Comparison of ENCODE assay signal across 28 cellular contexts in the genomic region with DNA sequence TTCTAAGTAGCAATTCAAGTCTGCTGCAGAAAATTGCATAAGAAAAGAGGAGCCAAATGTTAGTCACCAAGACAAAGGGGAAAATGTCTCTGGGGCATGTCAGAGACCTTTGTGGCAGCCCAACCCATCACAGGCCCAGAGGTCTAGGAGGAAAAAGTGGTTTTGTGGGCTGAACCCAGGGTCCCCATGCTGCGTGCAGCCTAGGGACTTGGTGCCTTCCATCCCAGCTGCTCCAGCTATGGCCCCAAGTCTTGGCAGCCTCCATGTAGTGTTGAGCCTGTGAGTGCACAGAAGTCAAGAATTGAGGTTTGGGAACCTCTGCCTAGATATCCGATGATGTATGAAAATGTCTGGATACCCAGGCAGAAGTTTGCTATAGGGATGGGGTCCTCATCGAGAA.
"Had no signal": no experiment of that assay in that cellular context is flagged by ENCODE, and none has a peak within 500 bp of the region (broad histone marks: within the 10 kb centered on the region; RNA-seq: fewer than 3 reads in every experiment).

No MANE protein-coding gene starts in this region.

- H3K27ac Mint-ChIP-seq: stimulated activated effector memory CD8-positive, alpha-beta T cell treated with anti-CD3 and anti-CD28 coated beads, Interleukin-12 subunit alpha, Interleukin-12 subunit beta, amount 100 ng/mL, for 72 hours; stimulated activated memory B cell treated with anti-CD40 and anti-IgM and Interleukin-4, amounts not matched to agents 10 μg/mL and 1 μg/mL and 100 μg/mL, for 72 hours; stimulated activated naive B cell treated with anti-CD40 and anti-IgM and Interleukin-4, amounts not matched to agents 10 μg/mL and 1 μg/mL and 100 μg/mL, for 72 hours; stimulated activated naive CD8-positive, alpha-beta T cell treated with anti-CD3 and anti-CD28 coated beads, Interleukin-15, amount 100 ng/mL, for 72 hours; stimulated activated naive CD8-positive, alpha-beta T cell treated with anti-CD3 and anti-CD28 coated beads, Interleukin-15, Interleukin-2, amounts not matched to agents 100 ng/mL and 50 ng/mL, for 24 hours; type B pancreatic cell had no signal

- H3K27ac ChIP-seq: stomach, suprapubic skin, testis, thoracic aorta, thyroid gland, tibial artery, tibial nerve, transverse colon, upper lobe of left lung, upper lobe of right lung, uterus, vagina had no signal

- DNase-seq: stimulated activated CD4-positive, alpha-beta T cell treated with anti-CD3 and anti-CD28 coated beads, Interleukin-2, amount 100 ng/mL, for 48 hours; stimulated activated CD4-positive, alpha-beta T cell treated with anti-CD3 and anti-CD28 coated beads, Interleukin-4, amount 100 ng/mL, for 1 hour; stimulated activated CD4-positive, alpha-beta T cell treated with anti-CD3 and anti-CD28 coated beads, Interleukin-4, amount 100 ng/mL, for 24 hours; stimulated activated CD4-positive, alpha-beta T cell treated with anti-CD3 and anti-CD28 coated beads, Interleukin-4, amount 100 ng/mL, for 4 hours; stimulated activated CD8-positive, alpha-beta memory T cell treated with anti-CD3 and anti-CD28 coated beads, Interleukin-4, amount 100 ng/mL, for 48 hours; stimulated activated naive B cell treated with anti-CD40 and anti-IgM and Interleukin-4, amounts not matched to agents 10 μg/mL and 1 μg/mL and 100 μg/mL, for 72 hours; stimulated activated naive CD4-positive, alpha-beta T cell; stimulated activated naive CD4-positive, alpha-beta T cell treated with Interleukin-2 at 50 U/mL for 16 hours; stimulated activated naive CD8-positive, alpha-beta T cell treated with anti-CD3 and anti-CD28 coated beads, Interleukin-15, amount 100 ng/mL, for 72 hours; stimulated activated naive CD8-positive, alpha-beta T cell treated with anti-CD3 and anti-CD28 coated beads, Interleukin-15, Interleukin-2, amounts not matched to agents 100 U/mL and 50 U/mL, for 24 hours; stomach; substantia nigra; testis; thyroid gland; tibial artery; transverse colon; trophoblast cell; upper lobe of left lung; upper lobe of right lung; uterus had no signal

- ATAC-seq: stimulated activated effector memory CD8-positive, alpha-beta T cell treated with anti-CD3 and anti-CD28 coated beads, Interleukin-12 subunit alpha, Interleukin-12 subunit beta, amount 100 ng/mL, for 72 hours; stimulated activated memory B cell treated with anti-CD40 and anti-IgM and Interleukin-4, amounts not matched to agents 10 μg/mL and 1 μg/mL and 100 μg/mL, for 72 hours; stimulated activated naive B cell treated with anti-CD40 and anti-IgM and Interleukin-4, amounts not matched to agents 10 μg/mL and 1 μg/mL and 100 μg/mL, for 72 hours; stimulated activated naive CD8-positive, alpha-beta T cell treated with anti-CD3 and anti-CD28 coated beads, Interleukin-15, amount 100 ng/mL, for 72 hours; stimulated activated naive CD8-positive, alpha-beta T cell treated with anti-CD3 and anti-CD28 coated beads, Interleukin-15, Interleukin-2, amounts not matched to agents 100 U/mL and 50 U/mL, for 24 hours; upper lobe of right lung had no signal

- H3K36me3 ChIP-seq: thyroid gland, transverse colon, upper lobe of left lung, upper lobe of right lung, uterus had no signal

- H3K9me3 ChIP-seq: suprapubic skin, testis, thoracic aorta, thyroid gland, tibial artery, tibial nerve, transverse colon, upper lobe of left lung, upper lobe of right lung, uterus, vagina had no signal

- H3K4me1 Mint-ChIP-seq: stimulated activated memory B cell treated with anti-CD40 and anti-IgM and Interleukin-4, amounts not matched to agents 10 μg/mL and 1 μg/mL and 100 μg/mL, for 72 hours had no signal

- H3K4me1 ChIP-seq: stomach, suprapubic skin, testis, thyroid gland, tibial artery, tibial nerve, transverse colon, upper lobe of left lung, upper lobe of right lung, uterus, vagina had no signal

- H3K4me3 Mint-ChIP-seq: stimulated activated effector memory CD8-positive, alpha-beta T cell treated with anti-CD3 and anti-CD28 coated beads, Interleukin-12 subunit alpha, Interleukin-12 subunit beta, amount 100 ng/mL, for 72 hours; stimulated activated memory B cell treated with anti-CD40 and anti-IgM and Interleukin-4, amounts not matched to agents 10 μg/mL and 1 μg/mL and 100 μg/mL, for 72 hours; stimulated activated naive B cell treated with anti-CD40 and anti-IgM and Interleukin-4, amounts not matched to agents 10 μg/mL and 1 μg/mL and 100 μg/mL, for 72 hours; stimulated activated naive CD8-positive, alpha-beta T cell treated with anti-CD3 and anti-CD28 coated beads, Interleukin-15, amount 100 ng/mL, for 72 hours; stimulated activated naive CD8-positive, alpha-beta T cell treated with anti-CD3 and anti-CD28 coated beads, Interleukin-15, Interleukin-2, amounts not matched to agents 100 ng/mL and 50 ng/mL, for 24 hours; type B pancreatic cell had no signal

- H3K4me3 ChIP-seq: stomach, suprapubic skin, testis, thoracic aorta, thyroid gland, tibial artery, tibial nerve, transverse colon, upper lobe of left lung, upper lobe of right lung, uterus, vagina had no signal

- H3K27me3 Mint-ChIP-seq: stimulated activated memory B cell treated with anti-CD40 and anti-IgM and Interleukin-4, amounts not matched to agents 10 μg/mL and 1 μg/mL and 100 μg/mL, for 72 hours; stimulated activated naive B cell treated with anti-CD40 and anti-IgM and Interleukin-4, amounts not matched to agents 10 μg/mL and 1 μg/mL and 100 μg/mL, for 72 hours; stimulated activated naive CD8-positive, alpha-beta T cell treated with anti-CD3 and anti-CD28 coated beads, Interleukin-15, amount 100 ng/mL, for 72 hours; stimulated activated naive CD8-positive, alpha-beta T cell treated with anti-CD3 and anti-CD28 coated beads, Interleukin-15, Interleukin-2, amounts not matched to agents 100 ng/mL and 50 ng/mL, for 24 hours; type B pancreatic cell had no signal
